8 cellular contexts compared by ENCODE assay signal in genomic region chr3:120095226-120096165, GRCh38. TPM values are rescaled to one million over a fixed set of nuclear protein-coding genes. Genes with fewer than 3 reads are reported as not detected.
DNase-seq lines count a peak whose midpoint lies in the region; ATAC-seq and TF ChIP-seq lines count a peak whose summit lies in the region.

No MANE protein-coding gene starts in this region.

- H3K27me3 ChIP-seq in esophagus (ENCODE audit: control insufficient read depth in 1 of 2, insufficient read depth in 2 of 2, low read length in 2 of 2), result no peaks in the 10 kb centered on the region
- no peaks in the 10 kb centered on the region for H3K27me3 ChIP-seq in mucosa of rectum (ENCODE audit: control insufficient read depth in 2 of 2, insufficient read depth in 2 of 2, low read length in 2 of 2)

- DNase-seq in DMS 273 treated with DMSO at 0.1 percent for 48 hours (lab: John Stamatoyannopoulos, UW) (peak; percentile 86), HUDEP-2 (lab: John Stamatoyannopoulos, UW; ENCODE audit: unreplicated experiment in 76 of 76) (peak in 75 of 76 experiments; percentile 46 to 91 (median 83)), OCI-LY7 (ENCODE audit: low spot score) (peak; percentile 92), activated T-cell treated with anti-CD3 and anti-CD28 coated beads for 48 hours (ENCODE audit: low read depth) (peak; percentile 84)
- peak; percentile 56 to 71 for DNase-seq in stimulated activated CD8-positive, alpha-beta memory T cell treated with anti-CD3 and anti-CD28 coated beads, Interleukin-4, amount 100 ng/mL, for 4 hours (ENCODE audit: low read depth in 2 of 2, low spot score in 1 of 2)

- BruUV-seq in OCI-LY7 (replicated peaks; lab: Mats Ljungman, UMichigan), result no TSS peak

- peak overlapping the region; percentile 70 for H2AFZ ChIP-seq in OCI-LY7 (ENCODE audit: low read length)

- peaks cover 12% of the 10 kb centered on the region for H3K36me3 ChIP-seq in OCI-LY7 (ENCODE audit: insufficient read depth, low read length)
- H3K36me3 ChIP-seq in esophagus (ENCODE audit: control insufficient read depth in 2 of 2, insufficient read depth in 2 of 2, low read length in 1 of 2), result no peaks in the 10 kb centered on the region
- H3K36me3 ChIP-seq in mucosa of rectum (ENCODE audit: control insufficient read depth in 2 of 2, insufficient read depth in 2 of 2, low read length in 2 of 2), result no peaks in the 10 kb centered on the region

- peak overlapping the region; percentile 97 for H3K27ac ChIP-seq in OCI-LY7 (ENCODE audit: low read depth, low read length, poor library complexity, severe bottlenecking)
- peak overlapping the region; percentile 99 to 100 for H3K27ac ChIP-seq in esophagus (ENCODE audit: low read depth in 2 of 2, low read length in 1 of 2)
- H3K27ac ChIP-seq in mucosa of rectum (ENCODE audit: low read depth in 2 of 2, low read length in 2 of 2), result peak overlapping the region; percentile 100

- intact Hi-C loops in OCI-LY7 (cut with micrococcal nuclease; ENCODE audit: unreplicated experiment), result loop anchor here (2.0 to 10.0 kb wide), 4 partner anchors 499 to 647 kb away; partner anchors contain the start of genes GTF2E1, NDUFB4, POGLUT1 and RABL3

- ATAC-seq in GM21423 (IDR thresholded peaks at IDR 0.05; ENCODE audit: unreplicated experiment), result peak; percentile 37

- H3K4me3 ChIP-seq in OCI-LY7 (ENCODE audit: low read depth, low read length, poor library complexity, severe bottlenecking), result peak overlapping the region; percentile 81
- H3K4me3 ChIP-seq in esophagus (ENCODE audit: low read depth in 1 of 2, low read length in 2 of 2), result peak overlapping the region; percentile 69 to 79
- H3K4me3 ChIP-seq in mucosa of rectum (ENCODE audit: low read length in 2 of 2), result peak overlapping the region; percentile 91 to 98

- H3K9ac ChIP-seq in mucosa of rectum (ENCODE audit: low read depth in 1 of 2, low read length in 2 of 2), result peak overlapping the region; percentile 99 to 100

- peak overlapping the region; percentile 73 for H3K4me2 ChIP-seq in OCI-LY7 (ENCODE audit: low read length)

- POLR2A ChIA-PET in OCI-LY7 (lab: Charles Lee), result interaction anchor here (0.6 to 4.0 kb wide), 18 partner anchors 9 to 1259 kb away, joined by 3 to 31 read pairs (median 5); partner anchors contain the start of gene LRRC58

- CTCF ChIA-PET in OCI-LY7 (lab: Charles Lee; ENCODE audit: unreplicated experiment), result interaction anchor here (1.1 to 1.4 kb wide), 2 partner anchors 12 to 24 kb away, joined by 3 to 8 read pairs; no protein-coding TSS in a partner anchor

- peaks cover 60% of the 10 kb centered on the region for H3K79me2 ChIP-seq in OCI-LY7 (ENCODE audit: insufficient read depth, low read depth, low read length)

- 0% methylated on average over 56 to 59 of the region's 59 CpGs for WGBS in esophagus, 2 donors

- no peaks in the 10 kb centered on the region for H3K9me2 ChIP-seq in OCI-LY7 (ENCODE audit: insufficient read depth, low read length)

- H3K9me3 ChIP-seq in OCI-LY7 (ENCODE audit: low read length) (no peaks in the 10 kb centered on the region), esophagus (ENCODE audit: control insufficient read depth in 2 of 2, insufficient read depth in 1 of 2, low read depth in 1 of 2, low read length in 1 of 2) (no peaks in the 10 kb centered on the region), mucosa of rectum (ENCODE audit: control insufficient read depth in 2 of 2, low read length in 2 of 2) (no peaks in the 10 kb centered on the region)

- no peak for TF ChIP-seq CTCF in OCI-LY7 (conservative IDR thresholded peaks at IDR 0.05; ENCODE audit: low read length)

- peaks cover 27% of the 10 kb centered on the region for H4K20me1 ChIP-seq in OCI-LY7 (ENCODE audit: insufficient read depth, low read length)

- peaks cover 21% of the 10 kb centered on the region for H3K4me1 ChIP-seq in OCI-LY7 (ENCODE audit: insufficient read depth, low read length, poor library complexity, severe bottlenecking)
- no peaks in the 10 kb centered on the region for H3K4me1 ChIP-seq in esophagus (ENCODE audit: control insufficient read depth in 2 of 2, insufficient read depth in 2 of 2, low read length in 1 of 2)
- H3K4me1 ChIP-seq in mucosa of rectum (ENCODE audit: control insufficient read depth in 2 of 2, insufficient read depth in 2 of 2, low read length in 2 of 2), result peaks cover 10 to 28% of the 10 kb centered on the region in 2 donors

RNA-seq across cellular contexts. Expression of gene GSK3B, which starts 1.2 kb away (rescaled TPM):
- 25.5 and 26.6 TPM in 2 replicates for total RNA-seq in OCI-LY7 (2014; rRNA removed; shearing (Covaris generic))
- 35.5 and 40.9 TPM in 2 replicates for total RNA-seq in OCI-LY7 (2022)
- 10 to 100 TPM in 1 of 2 donors, 1 to 10 TPM in 1; 8.8 to 12.0 TPM for polyA plus RNA-seq in esophagus

Comparison
In these comparisons a context has a peak if more than half of its experiments do, and no peak if none do; other contexts are left out.
1. Peak in every context shown above with its lines: DNase-seq, ATAC-seq, H3K4me3 ChIP-seq and H3K27ac ChIP-seq.